ENCODE assay signal across 1 cellular context in genomic region chr4:39118034-39118658, GRCh38.
TF ChIP-seq lines count a peak whose summit lies in the region.

No MANE protein-coding gene starts in this region.

TF ChIP-seq in GM12878, 131 proteins besides CTCF, POLR2A, EP300 and RAD21 (continued from another document):
- TF ChIP-seq POLR2AphosphoS2 (IDR thresholded peaks at IDR 0.05; ENCODE audit: low read depth, low read length) (no peak), ZNF207 (IDR thresholded peaks at IDR 0.05; ENCODE audit: borderline replicate concordance) (no peak), ASH2L (IDR thresholded peaks at IDR 0.05; ENCODE audit: borderline replicate concordance, low read depth) (no peak), SMAD5 (IDR thresholded peaks at IDR 0.05; ENCODE audit: low read depth) (no peak), TCF12 (IDR thresholded peaks at IDR 0.05; ENCODE audit: low read depth, low read length) (no peak), MYB (IDR thresholded peaks at IDR 0.05; ENCODE audit: borderline replicate concordance, low read depth, low read length) (no peak)
TF ChIP-seq in GM12878: peak in this region for 0.
